Comparison of ENCODE assay signal across 8 cellular contexts in genomic region chr1:54714881-54715492, GRCh38. TPM values are rescaled to one million over a fixed set of nuclear protein-coding genes. Genes with fewer than 3 reads are reported as not detected.
DNase-seq lines count a peak whose midpoint lies in the region; ATAC-seq, FAIRE-seq and TF ChIP-seq lines count a peak whose summit lies in the region.

No MANE protein-coding gene starts in this region.

- H3K9me3 Mint-ChIP-seq in activated CD4-positive, alpha-beta memory T cell treated with anti-CD3 and anti-CD28 coated beads for 36 hours = no peaks in the 10 kb centered on the region

- H3K36me3 Mint-ChIP-seq in activated CD4-positive, alpha-beta memory T cell treated with anti-CD3 and anti-CD28 coated beads for 36 hours = peaks cover 15% of the 10 kb centered on the region

- POLR2A ChIA-PET in activated CD4-positive, alpha-beta memory T cell treated with anti-CD3 and anti-CD28 coated beads for 36 hours (lab: Charles Lee) = interaction anchor here (1.1 to 2.2 kb wide), 4 partner anchors 51 to 662 kb away, joined by 3 to 23 read pairs (median 6); partner anchors contain the start of genes TCEANC2, TMEM59 and TTC22

- DNase-seq in GM12865 (ENCODE audit: low read depth) (no peak), left cardiac atrium (no peak), skeletal muscle cell (ENCODE audit: low read depth) (no peak), ecto neural progenitor cell (ENCODE audit: low spot score) (no peak), urothelium cell line (ENCODE audit: low spot score) (no peak), NCI-H1048 (lab: John Stamatoyannopoulos, UW) (no peak)
- no peak for DNase-seq in activated CD4-positive, alpha-beta memory T cell treated with anti-CD3 and anti-CD28 coated beads for 36 hours

- ATAC-seq in left cardiac atrium (peak; percentile 4 to 12), GM21381 (IDR thresholded peaks at IDR 0.05; ENCODE audit: unreplicated experiment) (no peak)

- H3K4me3 ChIP-seq in GM12865 (ENCODE audit: low read depth, low read length) = peak overlapping the region; percentile 72; the same call in 1 of the 2 replicates
- H3K4me3 ChIP-seq in skeletal muscle cell (ENCODE audit: low read depth, low read length) = peak overlapping the region; percentile 86

- H3K4me3 Mint-ChIP-seq in activated CD4-positive, alpha-beta memory T cell treated with anti-CD3 and anti-CD28 coated beads for 36 hours = peak overlapping the region; percentile 82

- peak overlapping the region; percentile 92 for H3K27ac Mint-ChIP-seq in activated CD4-positive, alpha-beta memory T cell treated with anti-CD3 and anti-CD28 coated beads for 36 hours

- no peak for FAIRE-seq in urothelium cell line (lab: Jason Lieb, UNC)

- peaks cover 30% of the 10 kb centered on the region for H3K4me1 Mint-ChIP-seq in activated CD4-positive, alpha-beta memory T cell treated with anti-CD3 and anti-CD28 coated beads for 36 hours (ENCODE audit: low read depth)

- CTCF ChIA-PET in activated CD4-positive, alpha-beta memory T cell treated with anti-CD3 and anti-CD28 coated beads for 36 hours (lab: Charles Lee) = interaction anchor here (1.1 to 1.6 kb wide), 3 partner anchors 43 to 87 kb away, joined by 4 to 5 read pairs (median 4); no protein-coding TSS in a partner anchor

- no peaks in the 10 kb centered on the region for H3K27me3 Mint-ChIP-seq in activated CD4-positive, alpha-beta memory T cell treated with anti-CD3 and anti-CD28 coated beads for 36 hours

- intact Hi-C loops in activated CD4-positive, alpha-beta memory T cell treated with anti-CD3 and anti-CD28 coated beads for 36 hours (cut with micrococcal nuclease) = loop anchor here (5.0 kb wide), 2 partner anchors 173 to 483 kb away; no protein-coding TSS in a partner anchor
- intact Hi-C loops in left cardiac atrium (cut with DNase I) = loop anchor here in 1 of 2 donors (5.0 kb wide), 1 partner anchor 47 kb away; the partner anchor contains the start of gene PARS2

- TF ChIP-seq CTCF in GM12865 (IDR thresholded peaks at IDR 0.05; ENCODE audit: insufficient read depth, low read depth, low read length, missing control alignments) = no peak

RNA-seq across cellular contexts. Expression of gene TTC4, which starts 0.7 kb away (rescaled TPM):
- total RNA-seq in activated CD4-positive, alpha-beta memory T cell treated with anti-CD3 and anti-CD28 coated beads for 36 hours = 10 to 100 TPM; 32.7 to 33.5 TPM
- 10 to 100 TPM; 11.0 to 16.0 TPM for total RNA-seq in left cardiac atrium

RNA-seq across cellular contexts. Expression of gene PARS2, which starts 49.3 kb away (rescaled TPM):
- total RNA-seq in activated CD4-positive, alpha-beta memory T cell treated with anti-CD3 and anti-CD28 coated beads for 36 hours = 1 to 10 TPM; 5.6 to 5.7 TPM
- 1 to 10 TPM; 2.9 to 3.3 TPM for total RNA-seq in left cardiac atrium
